In genomic region chr4:49096627-49097026, GRCh38 we compare ENCODE assay signal across 8 cellular contexts.
DNase-seq lines count a peak whose midpoint lies in the region; ATAC-seq, FAIRE-seq and TF ChIP-seq lines count a peak whose summit lies in the region.
"Not testable (repeated sequence)": the region's sequence is repeated elsewhere in the genome, so short reads cannot be mapped to it uniquely, and the experiment has no call there.

No MANE protein-coding gene starts in this region.

- H4K20me1 ChIP-seq in K562 (replicated peaks; ENCODE audit: control insufficient read depth, insufficient read depth, low read length); HepG2 (ENCODE audit: insufficient read depth, low read length): not testable (repeated sequence)

- not testable (repeated sequence) for DNase-seq in K562 (ENCODE audit: extremely low read depth in 1 of 4, low spot score in 3 of 4); HepG2 (ENCODE audit: low spot score); stimulated activated naive CD8-positive, alpha-beta T cell treated with anti-CD3 and anti-CD28 coated beads, Interleukin-15, Interleukin-2, amounts not matched to agents 100 U/mL and 50 U/mL, for 24 hours

- BruUV-seq in K562 (replicated peaks; lab: Mats Ljungman, UMichigan); HepG2 (replicated peaks; lab: Mats Ljungman, UMichigan): not testable (repeated sequence)

- not testable (repeated sequence) for H3K9ac ChIP-seq in HUES48 (ENCODE audit: low read depth, low read length); K562 (ENCODE audit: insufficient read depth in 1 of 2, low read depth in 2 of 2, low read length in 2 of 2); HepG2 (ENCODE audit: insufficient read depth, low read depth, low read length)

- FAIRE-seq in K562 (lab: Jason Lieb, UNC); HepG2 (lab: Jason Lieb, UNC): not testable (repeated sequence)

- H3K36me3 ChIP-seq in HUES48 (ENCODE audit: control insufficient read depth, insufficient read depth, low read length); K562 (ENCODE audit: control insufficient read depth, insufficient read depth, low read length); HepG2 (replicated peaks in 1 of 2; ENCODE audit: control insufficient read depth in 1 of 2, insufficient read depth in 2 of 2, low read length in 2 of 2): not testable (repeated sequence)

- not testable (repeated sequence) for H3K27me3 ChIP-seq in HUES48 (ENCODE audit: control insufficient read depth, insufficient read depth, low read length); K562 (ENCODE audit: control insufficient read depth in 2 of 2, insufficient read depth in 2 of 2, low read length in 2 of 2); HepG2 (ENCODE audit: control insufficient read depth in 1 of 2, insufficient read depth in 2 of 2, low read length in 2 of 2)

- TF ChIP-seq RAD21 in K562 (CRISPR knock-in tag; conservative IDR thresholded peaks at IDR 0.05 in 1 of 2, IDR thresholded peaks at IDR 0.05 in 1 of 2); HepG2 (CRISPR knock-in tag; IDR thresholded peaks at IDR 0.05): not testable (repeated sequence)

- 0% methylated on average over 8 of the region's 8 CpGs for WGBS in K562 (ENCODE audit: insufficient coverage, low coverage, missing lambda C conversion rate)
- WGBS in HepG2 (ENCODE audit: low lambda C conversion rate) = 12% methylated on average over 8 of the region's 8 CpGs

- in situ Hi-C loops in K562 (cut with MboI) = loop anchor here (5.0 kb wide), 1 partner anchor 561 kb away; no protein-coding TSS in a partner anchor
- in situ Hi-C loops in HepG2 (cut with HindIII; ENCODE audit: extremely low pct_ligation_motif_present, low pct_unique_long_range_greater_than_20kb) = not testable (repeated sequence)

- CTCF ChIA-PET in K562 (lab: Yijun Ruan, JAX; ENCODE audit: low intra/inter-chr PET ratio); HepG2 (lab: Yijun Ruan, JAX; ENCODE audit: low intra/inter-chr PET ratio, low total read pairs): not testable (repeated sequence)

- not testable (repeated sequence) for TF ChIP-seq EP300 in K562 (IDR thresholded peaks at IDR 0.05; ENCODE audit: low read length); HepG2 (IDR thresholded peaks at IDR 0.05; ENCODE audit: low read depth in 2 of 2, low read length in 2 of 2); HepG2 (CRISPR knock-in tag; IDR thresholded peaks at IDR 0.05; ENCODE audit: borderline replicate concordance)

- intact Hi-C loops in K562 (cut with micrococcal nuclease); HepG2 (cut with micrococcal nuclease; ENCODE audit: unreplicated experiment): not testable (repeated sequence)

- POLR2A ChIA-PET in K562 (lab: Yijun Ruan, JAX); HepG2 (lab: Yijun Ruan, JAX): not testable (repeated sequence)

- not testable (repeated sequence) for H3K27ac ChIP-seq in HUES48 (ENCODE audit: low read depth, low read length); K562 (ENCODE audit: extremely low read depth, low read depth, low read length); HepG2 (ENCODE audit: extremely low read length, insufficient read depth, low read length)

- H3K79me2 ChIP-seq in K562 (ENCODE audit: control insufficient read depth, insufficient read depth, low read length); HepG2 (ENCODE audit: insufficient read depth, low read length): not testable (repeated sequence)

- H3K9me1 ChIP-seq in K562 (ENCODE audit: control insufficient read depth, insufficient read depth, low read length) = not testable (repeated sequence)

- not testable (repeated sequence) for TF ChIP-seq POLR2A in K562 (conservative IDR thresholded peaks at IDR 0.05); HepG2 (IDR thresholded peaks at IDR 0.05; ENCODE audit: insufficient read depth in 1 of 2, low read depth in 2 of 2, low read length in 2 of 2)

- H2AFZ ChIP-seq in K562 (ENCODE audit: low read depth, low read length); HepG2 (ENCODE audit: low read length): not testable (repeated sequence)

- not testable (repeated sequence) for H3K4me1 ChIP-seq in HUES48 (ENCODE audit: control insufficient read depth, insufficient read depth, low read length); K562 (replicated peaks in 1 of 2; ENCODE audit: control insufficient read depth in 2 of 2, insufficient read depth in 2 of 2, low read length in 2 of 2); HepG2 (ENCODE audit: insufficient read depth, low read length)

- ATAC-seq in GM18858 (IDR thresholded peaks at IDR 0.05; ENCODE audit: unreplicated experiment) = peak; percentile 25
- peak; percentile 37 for ATAC-seq in GM21360 (IDR thresholded peaks at IDR 0.05; ENCODE audit: unreplicated experiment)
- ATAC-seq in HG02610 (IDR thresholded peaks at IDR 0.05; ENCODE audit: unreplicated experiment) = peak; percentile 39
- ATAC-seq in HG03095 (IDR thresholded peaks at IDR 0.05; ENCODE audit: unreplicated experiment) = peak; percentile 38
- peak; percentile 67 for ATAC-seq in K562
- ATAC-seq in HepG2 = peak; percentile 65
- ATAC-seq in stimulated activated naive CD8-positive, alpha-beta T cell treated with anti-CD3 and anti-CD28 coated beads, Interleukin-15, Interleukin-2, amounts not matched to agents 100 U/mL and 50 U/mL, for 24 hours = peak; percentile 31

- peak overlapping the region; percentile 14 for H3K4me3 ChIP-seq in HUES48 (ENCODE audit: low read depth, low read length)
- not testable (repeated sequence) for H3K4me3 ChIP-seq in K562; HepG2 (replicated peaks in 1 of 3; ENCODE audit: insufficient read depth in 1 of 3, low read depth in 2 of 3, low read length in 3 of 3)

- not testable (repeated sequence) for H3K4me2 ChIP-seq in K562 (ENCODE audit: insufficient read depth, low read length); HepG2 (ENCODE audit: low read depth, low read length)

- H3K9me3 ChIP-seq in HUES48 (ENCODE audit: control insufficient read depth, insufficient read depth, low read length) = peaks cover 58% of the 10 kb centered on the region
- H3K9me3 ChIP-seq in K562 (replicated peaks; ENCODE audit: control insufficient read depth, insufficient read depth, low read depth, low read length) = peaks cover 11% of the 10 kb centered on the region
- H3K9me3 ChIP-seq in HepG2 (ENCODE audit: low read length) = peaks cover 59% of the 10 kb centered on the region

- not testable (repeated sequence) for TF ChIP-seq CTCF in K562 (IDR thresholded peaks at IDR 0.05 in 2 of 3, conservative IDR thresholded peaks at IDR 0.05 in 1 of 3; ENCODE audit: insufficient read depth in 2 of 3, low read depth in 1 of 3, low read length in 3 of 3); HepG2 (CRISPR knock-in tag; IDR thresholded peaks at IDR 0.05)
